25 cellular contexts compared by ENCODE assay signal in the genomic region with DNA sequence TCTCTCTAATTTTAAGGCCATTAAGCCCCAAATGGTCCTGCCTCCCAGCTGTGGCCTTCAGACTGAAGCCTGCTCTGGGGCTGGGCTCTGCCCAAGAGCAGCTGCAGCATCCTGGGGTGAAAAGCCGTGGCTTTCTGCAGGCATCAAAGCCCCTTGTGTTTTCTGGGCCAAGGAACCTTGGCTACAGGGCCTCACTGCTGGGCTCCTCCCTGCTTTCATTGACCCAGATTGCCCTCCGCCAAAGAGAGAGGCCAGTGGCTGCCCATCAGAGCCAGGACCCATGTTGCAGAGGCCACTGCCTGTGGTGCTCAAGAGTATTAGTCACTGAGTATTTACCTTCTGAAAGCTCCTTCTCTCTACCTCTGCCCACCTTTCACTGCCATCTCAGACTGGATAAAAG. TPM values are rescaled to one million over a fixed set of nuclear protein-coding genes. Genes with fewer than 3 reads are reported as not detected.
DNase-seq lines count a peak whose midpoint lies in the region; ATAC-seq and TF ChIP-seq lines count a peak whose summit lies in the region.
"Had no signal": no experiment of that assay in that cellular context is flagged by ENCODE, and none has a peak within 500 bp of the region (broad histone marks: within the 10 kb centered on the region; RNA-seq: fewer than 3 reads in every experiment).

No MANE protein-coding gene starts in this region.

- ATAC-seq in GM21619 (IDR thresholded peaks at IDR 0.05; ENCODE audit: unreplicated experiment): no peak
- ATAC-seq in GM21576 (IDR thresholded peaks at IDR 0.05; ENCODE audit: unreplicated experiment): no peak

- H3K27ac Mint-ChIP-seq in neural progenitor cell: peak overlapping the region; percentile 78
- H3K27ac Mint-ChIP-seq: CD4-positive, alpha-beta memory T cell; IgD-negative memory B cell had no signal

- no peak overlapping the region for H3K27ac ChIP-seq in neural progenitor cell
- H3K27ac ChIP-seq in coronary artery: no peak overlapping the region
- H3K27ac ChIP-seq: A549, HL-60, KMS-11, SJSA1 had no signal

- TF ChIP-seq CTCF in neural progenitor cell (IDR thresholded peaks at IDR 0.05) (no peak), coronary artery (IDR thresholded peaks at IDR 0.05) (no peak)

- intact Hi-C loops in head of caudate nucleus (cut with DNase I): no loop called here

- H3K4me3 ChIP-seq in neural progenitor cell (no peak overlapping the region), coronary artery (no peak overlapping the region)
- H3K4me3 ChIP-seq: A549, SJSA1 had no signal

- H3K4me1 ChIP-seq in neural progenitor cell: peaks cover 12% of the 10 kb centered on the region
- H3K4me1 ChIP-seq: A549, SJSA1 had no signal

- no peak overlapping the region for H3K9ac ChIP-seq in neural progenitor cell
- H3K9ac ChIP-seq: KMS-11 had no signal

- H3K9me3 ChIP-seq in neural progenitor cell (ENCODE audit: low read depth): no peaks in the 10 kb centered on the region
- H3K9me3 ChIP-seq: SJSA1 had no signal

- H3K27me3 Mint-ChIP-seq in neural progenitor cell (ENCODE audit: insufficient read depth, low read depth): peaks cover 18% of the 10 kb centered on the region

- H3K4me1 Mint-ChIP-seq in neural progenitor cell: peaks cover 23% of the 10 kb centered on the region
- H3K4me1 Mint-ChIP-seq: IgD-negative memory B cell had no signal

- H3K4me3 Mint-ChIP-seq in neural progenitor cell: no peak overlapping the region
- H3K4me3 Mint-ChIP-seq: CD4-positive, alpha-beta memory T cell; IgD-negative memory B cell had no signal

- no peaks in the 10 kb centered on the region for H3K27me3 ChIP-seq in neural progenitor cell
- H3K27me3 ChIP-seq: SJSA1 had no signal

- H4K20me1 ChIP-seq in neural progenitor cell (ENCODE audit: low read depth): no peaks in the 10 kb centered on the region

- DNase-seq in anterior cingulate cortex (lab: John Stamatoyannopoulos, UW): peak in 33 of 58 donors; percentile 7 to 72 (median 29)
- peak in 41 of 42 donors; percentile 10 to 87 (median 64) for DNase-seq in head of caudate nucleus
- no peak for DNase-seq in neural progenitor cell (ENCODE audit: low spot score)
- DNase-seq in putamen (ENCODE audit: low spot score): peak; percentile 77
- DNase-seq in coronary artery (ENCODE audit: low spot score): no peak
- DNase-seq in activated CD4-positive, alpha-beta T cell treated with anti-CD3 and anti-CD28 coated beads for 4 hours: no peak
- DNase-seq: AML-193; CD4-positive, alpha-beta memory T cell; COR-L47; DMS53; MM.1S; NCI-H1417; NCI-H1694 treated with DMSO at 0.1 percent for 48 hours; NCI-H2081; NCI-H345; NCI-H510A treated with DMSO at 0.1 percent for 48 hours; NCI-H748 treated with DMSO at 0.1 percent for 48 hours had no signal

- H3K79me2 ChIP-seq in neural progenitor cell (ENCODE audit: low read depth): no peaks in the 10 kb centered on the region

- no peak overlapping the region for H2AFZ ChIP-seq in neural progenitor cell (replicated peaks)

- H3K36me3 Mint-ChIP-seq in neural progenitor cell: no peaks in the 10 kb centered on the region
- H3K36me3 Mint-ChIP-seq: CD4-positive, alpha-beta memory T cell had no signal

- no peak overlapping the region for H3K4me2 ChIP-seq in neural progenitor cell
- H3K4me2 ChIP-seq: A549, KMS-11 had no signal

- no peaks in the 10 kb centered on the region for H3F3A ChIP-seq in neural progenitor cell (ENCODE audit: low read depth)

- peaks cover 4% of the 10 kb centered on the region for H3K9me3 Mint-ChIP-seq in neural progenitor cell

- no peaks in the 10 kb centered on the region for H3K36me3 ChIP-seq in neural progenitor cell
- H3K36me3 ChIP-seq: SJSA1 had no signal

RNA-seq across cellular contexts. Expression of a gene that starts 1.6 kb away (rescaled TPM):
- total RNA-seq in neural progenitor cell (ENCODE audit: low replicate concordance): 1.5 and 2.0 TPM in 2 replicates
- total RNA-seq: CD4-positive, alpha-beta memory T cell; G401; SJSA1 had no signal

Comparison
In these comparisons a context has a peak if more than half of its experiments do, and no peak if none do; other contexts are left out.
1. DNase-seq: peak in anterior cingulate cortex (33 of 58), head of caudate nucleus (41 of 42) and putamen (single experiment); none in neural progenitor cell (single experiment), coronary artery (single experiment) and activated CD4-positive, alpha-beta T cell treated with anti-CD3 and anti-CD28 coated beads for 4 hours (0 of 2).